In the genomic region with DNA sequence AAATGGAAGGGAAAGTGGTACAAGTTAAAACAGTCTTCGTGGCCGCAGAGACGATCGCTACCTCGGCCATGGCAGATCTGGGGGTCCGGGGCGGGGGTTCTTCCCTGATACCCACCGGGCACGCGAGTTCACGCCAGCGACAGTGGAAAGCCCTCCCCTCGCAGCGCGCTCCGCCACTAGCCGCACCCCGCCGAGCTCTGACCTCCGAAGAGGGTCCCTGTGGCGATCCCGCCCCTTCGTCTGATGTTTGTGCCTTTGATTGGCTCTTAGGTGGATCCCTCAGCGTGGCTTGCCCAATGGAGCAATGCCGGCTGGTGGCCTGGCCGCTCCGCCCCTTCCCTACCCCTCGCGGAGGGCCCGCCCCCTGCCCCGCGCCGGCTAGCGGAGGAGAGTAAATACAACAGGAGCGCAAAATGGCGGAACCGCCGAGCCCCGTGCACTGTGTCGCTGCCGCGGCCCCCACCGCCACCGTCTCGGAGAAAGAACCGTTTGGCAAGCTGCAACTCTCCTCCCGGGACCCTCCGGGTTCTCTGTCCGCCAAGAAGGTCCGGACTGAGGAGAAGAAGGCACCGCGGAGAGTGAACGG, we compare ENCODE assay signal across 1 cellular context.
TF ChIP-seq lines count a peak whose summit lies in the region.

A gene (plus strand): TSS at position 403 of the 586 bp plus-strand sequence. CDS start 11 bp downstream, at position 414.

TF ChIP-seq in H1, 55 proteins besides CTCF, POLR2A, EP300 and RAD21:
- TF ChIP-seq KDM4A (IDR thresholded peaks at IDR 0.05; ENCODE audit: low read depth, low read length, severe bottlenecking) = no peak
- no peak for TF ChIP-seq CHD1 (IDR thresholded peaks at IDR 0.05; ENCODE audit: low read depth, low read length)
- TF ChIP-seq POU5F1 (IDR thresholded peaks at IDR 0.05; ENCODE audit: low read depth, low read length) = no peak
- TF ChIP-seq, protein P1, sequence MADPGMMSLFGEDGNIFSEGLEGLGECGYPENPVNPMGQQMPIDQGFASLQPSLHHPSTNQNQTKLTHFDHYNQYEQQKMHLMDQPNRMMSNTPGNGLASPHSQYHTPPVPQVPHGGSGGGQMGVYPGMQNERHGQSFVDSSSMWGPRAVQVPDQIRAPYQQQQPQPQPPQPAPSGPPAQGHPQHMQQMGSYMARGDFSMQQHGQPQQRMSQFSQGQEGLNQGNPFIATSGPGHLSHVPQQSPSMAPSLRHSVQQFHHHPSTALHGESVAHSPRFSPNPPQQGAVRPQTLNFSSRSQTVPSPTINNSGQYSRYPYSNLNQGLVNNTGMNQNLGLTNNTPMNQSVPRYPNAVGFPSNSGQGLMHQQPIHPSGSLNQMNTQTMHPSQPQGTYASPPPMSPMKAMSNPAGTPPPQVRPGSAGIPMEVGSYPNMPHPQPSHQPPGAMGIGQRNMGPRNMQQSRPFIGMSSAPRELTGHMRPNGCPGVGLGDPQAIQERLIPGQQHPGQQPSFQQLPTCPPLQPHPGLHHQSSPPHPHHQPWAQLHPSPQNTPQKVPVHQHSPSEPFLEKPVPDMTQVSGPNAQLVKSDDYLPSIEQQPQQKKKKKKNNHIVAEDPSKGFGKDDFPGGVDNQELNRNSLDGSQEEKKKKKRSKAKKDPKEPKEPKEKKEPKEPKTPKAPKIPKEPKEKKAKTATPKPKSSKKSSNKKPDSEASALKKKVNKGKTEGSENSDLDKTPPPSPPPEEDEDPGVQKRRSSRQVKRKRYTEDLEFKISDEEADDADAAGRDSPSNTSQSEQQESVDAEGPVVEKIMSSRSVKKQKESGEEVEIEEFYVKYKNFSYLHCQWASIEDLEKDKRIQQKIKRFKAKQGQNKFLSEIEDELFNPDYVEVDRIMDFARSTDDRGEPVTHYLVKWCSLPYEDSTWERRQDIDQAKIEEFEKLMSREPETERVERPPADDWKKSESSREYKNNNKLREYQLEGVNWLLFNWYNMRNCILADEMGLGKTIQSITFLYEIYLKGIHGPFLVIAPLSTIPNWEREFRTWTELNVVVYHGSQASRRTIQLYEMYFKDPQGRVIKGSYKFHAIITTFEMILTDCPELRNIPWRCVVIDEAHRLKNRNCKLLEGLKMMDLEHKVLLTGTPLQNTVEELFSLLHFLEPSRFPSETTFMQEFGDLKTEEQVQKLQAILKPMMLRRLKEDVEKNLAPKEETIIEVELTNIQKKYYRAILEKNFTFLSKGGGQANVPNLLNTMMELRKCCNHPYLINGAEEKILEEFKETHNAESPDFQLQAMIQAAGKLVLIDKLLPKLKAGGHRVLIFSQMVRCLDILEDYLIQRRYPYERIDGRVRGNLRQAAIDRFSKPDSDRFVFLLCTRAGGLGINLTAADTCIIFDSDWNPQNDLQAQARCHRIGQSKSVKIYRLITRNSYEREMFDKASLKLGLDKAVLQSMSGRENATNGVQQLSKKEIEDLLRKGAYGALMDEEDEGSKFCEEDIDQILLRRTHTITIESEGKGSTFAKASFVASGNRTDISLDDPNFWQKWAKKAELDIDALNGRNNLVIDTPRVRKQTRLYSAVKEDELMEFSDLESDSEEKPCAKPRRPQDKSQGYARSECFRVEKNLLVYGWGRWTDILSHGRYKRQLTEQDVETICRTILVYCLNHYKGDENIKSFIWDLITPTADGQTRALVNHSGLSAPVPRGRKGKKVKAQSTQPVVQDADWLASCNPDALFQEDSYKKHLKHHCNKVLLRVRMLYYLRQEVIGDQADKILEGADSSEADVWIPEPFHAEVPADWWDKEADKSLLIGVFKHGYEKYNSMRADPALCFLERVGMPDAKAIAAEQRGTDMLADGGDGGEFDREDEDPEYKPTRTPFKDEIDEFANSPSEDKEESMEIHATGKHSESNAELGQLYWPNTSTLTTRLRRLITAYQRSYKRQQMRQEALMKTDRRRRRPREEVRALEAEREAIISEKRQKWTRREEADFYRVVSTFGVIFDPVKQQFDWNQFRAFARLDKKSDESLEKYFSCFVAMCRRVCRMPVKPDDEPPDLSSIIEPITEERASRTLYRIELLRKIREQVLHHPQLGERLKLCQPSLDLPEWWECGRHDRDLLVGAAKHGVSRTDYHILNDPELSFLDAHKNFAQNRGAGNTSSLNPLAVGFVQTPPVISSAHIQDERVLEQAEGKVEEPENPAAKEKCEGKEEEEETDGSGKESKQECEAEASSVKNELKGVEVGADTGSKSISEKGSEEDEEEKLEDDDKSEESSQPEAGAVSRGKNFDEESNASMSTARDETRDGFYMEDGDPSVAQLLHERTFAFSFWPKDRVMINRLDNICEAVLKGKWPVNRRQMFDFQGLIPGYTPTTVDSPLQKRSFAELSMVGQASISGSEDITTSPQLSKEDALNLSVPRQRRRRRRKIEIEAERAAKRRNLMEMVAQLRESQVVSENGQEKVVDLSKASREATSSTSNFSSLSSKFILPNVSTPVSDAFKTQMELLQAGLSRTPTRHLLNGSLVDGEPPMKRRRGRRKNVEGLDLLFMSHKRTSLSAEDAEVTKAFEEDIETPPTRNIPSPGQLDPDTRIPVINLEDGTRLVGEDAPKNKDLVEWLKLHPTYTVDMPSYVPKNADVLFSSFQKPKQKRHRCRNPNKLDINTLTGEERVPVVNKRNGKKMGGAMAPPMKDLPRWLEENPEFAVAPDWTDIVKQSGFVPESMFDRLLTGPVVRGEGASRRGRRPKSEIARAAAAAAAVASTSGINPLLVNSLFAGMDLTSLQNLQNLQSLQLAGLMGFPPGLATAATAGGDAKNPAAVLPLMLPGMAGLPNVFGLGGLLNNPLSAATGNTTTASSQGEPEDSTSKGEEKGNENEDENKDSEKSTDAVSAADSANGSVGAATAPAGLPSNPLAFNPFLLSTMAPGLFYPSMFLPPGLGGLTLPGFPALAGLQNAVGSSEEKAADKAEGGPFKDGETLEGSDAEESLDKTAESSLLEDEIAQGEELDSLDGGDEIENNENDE (IDR thresholded peaks at IDR 0.05; ENCODE audit: insufficient replicate concordance, low read length) = no peak
- peak; percentile 78 for TF ChIP-seq CREB1 (IDR thresholded peaks at IDR 0.05)
- TF ChIP-seq CHD2 (IDR thresholded peaks at IDR 0.05; ENCODE audit: low read length) = peak; percentile 91
- TF ChIP-seq SP1 (IDR thresholded peaks at IDR 0.05; ENCODE audit: low read depth, low read length) = peak; percentile 97
- 0 out of 2 replicates have a peak, but pooled peaks have one; percentile 61 for TF ChIP-seq SP4 (IDR thresholded peaks at IDR 0.05; ENCODE audit: low read length)
- TF ChIP-seq TEAD4 (IDR thresholded peaks at IDR 0.05; ENCODE audit: low read depth, low read length) = no peak
- peak; percentile 93 for TF ChIP-seq RBBP5 (IDR thresholded peaks at IDR 0.05; ENCODE audit: borderline replicate concordance, low read depth, low read length)
- no peak for TF ChIP-seq GABPA (IDR thresholded peaks at IDR 0.05; ENCODE audit: borderline replicate concordance, insufficient read depth, low read length)
- TF ChIP-seq RFX5 (IDR thresholded peaks at IDR 0.05; ENCODE audit: borderline replicate concordance, low read depth, low read length) = no peak
- TF ChIP-seq FOSL1 (IDR thresholded peaks at IDR 0.05; ENCODE audit: insufficient read depth, low read depth, low read length) = no peak
- no peak for TF ChIP-seq CBX8 (IDR thresholded peaks at IDR 0.05; ENCODE audit: borderline replicate concordance, low read depth, low read length)
- TF ChIP-seq YY1 (IDR thresholded peaks at IDR 0.05; ENCODE audit: low read depth, low read length) = peak; percentile 96
- TF ChIP-seq PHF8 (conservative IDR thresholded peaks at IDR 0.05; ENCODE audit: low read depth, low read length) = peak; percentile 88
- no peak for TF ChIP-seq RNF2 (IDR thresholded peaks at IDR 0.05; ENCODE audit: borderline replicate concordance, low read depth, low read length, missing control alignments, poor library complexity, severe bottlenecking)
- TF ChIP-seq BRCA1 (IDR thresholded peaks at IDR 0.05; ENCODE audit: low read depth, low read length) = no peak
- no peak for TF ChIP-seq MAFK (IDR thresholded peaks at IDR 0.05; ENCODE audit: low read depth, low read length)
- peak in 1 of 2 experiments; percentile 26; a peak in 1 of 4 replicates for TF ChIP-seq HDAC2 (IDR thresholded peaks at IDR 0.05; ENCODE audit: borderline replicate concordance in 1 of 2, low read depth in 2 of 2, low read length in 2 of 2)
- no peak for TF ChIP-seq SIRT6 (IDR thresholded peaks at IDR 0.05; ENCODE audit: low read length)
- TF ChIP-seq, protein P2, sequence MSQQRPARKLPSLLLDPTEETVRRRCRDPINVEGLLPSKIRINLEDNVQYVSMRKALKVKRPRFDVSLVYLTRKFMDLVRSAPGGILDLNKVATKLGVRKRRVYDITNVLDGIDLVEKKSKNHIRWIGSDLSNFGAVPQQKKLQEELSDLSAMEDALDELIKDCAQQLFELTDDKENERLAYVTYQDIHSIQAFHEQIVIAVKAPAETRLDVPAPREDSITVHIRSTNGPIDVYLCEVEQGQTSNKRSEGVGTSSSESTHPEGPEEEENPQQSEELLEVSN (IDR thresholded peaks at IDR 0.05) = peak; percentile 13; the same call in 1 of the 2 replicates
- TF ChIP-seq EGR1 (IDR thresholded peaks at IDR 0.05; ENCODE audit: borderline replicate concordance, low read depth, low read length) = no peak
- TF ChIP-seq GTF2F1 (IDR thresholded peaks at IDR 0.05; ENCODE audit: borderline replicate concordance, low read depth, low read length) = no peak
- no peak for TF ChIP-seq JUND (IDR thresholded peaks at IDR 0.05; ENCODE audit: low read length)
- TF ChIP-seq SUZ12 (IDR thresholded peaks at IDR 0.05; ENCODE audit: low read length) = no peak
- TF ChIP-seq ASH2L (IDR thresholded peaks at IDR 0.05; ENCODE audit: low read length) = peak; percentile 94
- no peak for TF ChIP-seq CEBPB (IDR thresholded peaks at IDR 0.05; ENCODE audit: low read depth, low read length)
- TF ChIP-seq KDM5A (IDR thresholded peaks at IDR 0.05; ENCODE audit: low read length) = no peak
- no peak for TF ChIP-seq BCL11A (IDR thresholded peaks at IDR 0.05; ENCODE audit: low read depth in 2 of 2, low read length in 2 of 2)
- peak; percentile 78 for TF ChIP-seq SP2 (IDR thresholded peaks at IDR 0.05; ENCODE audit: low read length)
- no peak for TF ChIP-seq SRF (IDR thresholded peaks at IDR 0.05; ENCODE audit: low read depth, low read length)
- no peak for TF ChIP-seq JUN (IDR thresholded peaks at IDR 0.05; ENCODE audit: low read depth, low read length)
- no peak for TF ChIP-seq CTBP2 (IDR thresholded peaks at IDR 0.05; ENCODE audit: borderline replicate concordance, insufficient read depth, insufficient read length, low read length)
- TF ChIP-seq HDAC6 (IDR thresholded peaks at IDR 0.05; ENCODE audit: low read depth, low read length) = no peak
- TF ChIP-seq KDM1A (IDR thresholded peaks at IDR 0.05; ENCODE audit: borderline replicate concordance, low read length) = no peak
- TF ChIP-seq TCF12 (IDR thresholded peaks at IDR 0.05; ENCODE audit: low read depth, low read length) = no peak
- peak; percentile 27 to 58; a peak in 1 of 4 replicates for TF ChIP-seq SIN3A (conservative IDR thresholded peaks at IDR 0.05 in 1 of 2, IDR thresholded peaks at IDR 0.05 in 1 of 2; ENCODE audit: low read depth in 1 of 2, low read length in 2 of 2)
- TF ChIP-seq TAF7 (optimal IDR thresholded peaks at IDR 0.05; ENCODE audit: borderline replicate concordance, low read depth, low read length) = peak; percentile 91
- TF ChIP-seq NANOG (IDR thresholded peaks at IDR 0.05; ENCODE audit: insufficient read depth, low read depth, low read length, poor library complexity, severe bottlenecking) = no peak
- TF ChIP-seq, protein P3, sequence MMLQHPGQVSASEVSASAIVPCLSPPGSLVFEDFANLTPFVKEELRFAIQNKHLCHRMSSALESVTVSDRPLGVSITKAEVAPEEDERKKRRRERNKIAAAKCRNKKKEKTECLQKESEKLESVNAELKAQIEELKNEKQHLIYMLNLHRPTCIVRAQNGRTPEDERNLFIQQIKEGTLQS (IDR thresholded peaks at IDR 0.05; ENCODE audit: insufficient read depth, low read depth, low read length) = no peak
- TF ChIP-seq, protein P4, sequence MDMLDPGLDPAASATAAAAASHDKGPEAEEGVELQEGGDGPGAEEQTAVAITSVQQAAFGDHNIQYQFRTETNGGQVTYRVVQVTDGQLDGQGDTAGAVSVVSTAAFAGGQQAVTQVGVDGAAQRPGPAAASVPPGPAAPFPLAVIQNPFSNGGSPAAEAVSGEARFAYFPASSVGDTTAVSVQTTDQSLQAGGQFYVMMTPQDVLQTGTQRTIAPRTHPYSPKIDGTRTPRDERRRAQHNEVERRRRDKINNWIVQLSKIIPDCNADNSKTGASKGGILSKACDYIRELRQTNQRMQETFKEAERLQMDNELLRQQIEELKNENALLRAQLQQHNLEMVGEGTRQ (IDR thresholded peaks at IDR 0.05; ENCODE audit: low read length) = no peak
- TF ChIP-seq CBX5 (IDR thresholded peaks at IDR 0.05; ENCODE audit: low read depth, low read length) = no peak
- TF ChIP-seq SIX5 (IDR thresholded peaks at IDR 0.05; ENCODE audit: low read depth, low read length) = no peak
- no peak for TF ChIP-seq RXRA (IDR thresholded peaks at IDR 0.05; ENCODE audit: insufficient read depth, low read depth, low read length)
- peak; percentile 95 for TF ChIP-seq TAF1 (IDR thresholded peaks at IDR 0.05; ENCODE audit: low read depth, low read length)
- TF ChIP-seq NRF1 (IDR thresholded peaks at IDR 0.05; ENCODE audit: low read depth, low read length) = no peak
- peak; percentile 19 for TF ChIP-seq SAP30 (IDR thresholded peaks at IDR 0.05; ENCODE audit: insufficient read depth, insufficient replicate concordance, low read length)
- TF ChIP-seq TBP (IDR thresholded peaks at IDR 0.05; ENCODE audit: low read depth, low read length) = peak; percentile 74
- peak; percentile 72 for TF ChIP-seq BACH1 (IDR thresholded peaks at IDR 0.05; ENCODE audit: low read length)
- TF ChIP-seq, protein P5, sequence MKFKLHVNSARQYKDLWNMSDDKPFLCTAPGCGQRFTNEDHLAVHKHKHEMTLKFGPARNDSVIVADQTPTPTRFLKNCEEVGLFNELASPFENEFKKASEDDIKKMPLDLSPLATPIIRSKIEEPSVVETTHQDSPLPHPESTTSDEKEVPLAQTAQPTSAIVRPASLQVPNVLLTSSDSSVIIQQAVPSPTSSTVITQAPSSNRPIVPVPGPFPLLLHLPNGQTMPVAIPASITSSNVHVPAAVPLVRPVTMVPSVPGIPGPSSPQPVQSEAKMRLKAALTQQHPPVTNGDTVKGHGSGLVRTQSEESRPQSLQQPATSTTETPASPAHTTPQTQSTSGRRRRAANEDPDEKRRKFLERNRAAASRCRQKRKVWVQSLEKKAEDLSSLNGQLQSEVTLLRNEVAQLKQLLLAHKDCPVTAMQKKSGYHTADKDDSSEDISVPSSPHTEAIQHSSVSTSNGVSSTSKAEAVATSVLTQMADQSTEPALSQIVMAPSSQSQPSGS (IDR thresholded peaks at IDR 0.05; ENCODE audit: low read length) = 0 out of 2 replicates have a peak, but pooled peaks have one; percentile 25
- no peak for TF ChIP-seq ZNF274 (IDR thresholded peaks at IDR 0.05; ENCODE audit: borderline replicate concordance, extremely low read depth, low read length)
- TF ChIP-seq, protein P6, sequence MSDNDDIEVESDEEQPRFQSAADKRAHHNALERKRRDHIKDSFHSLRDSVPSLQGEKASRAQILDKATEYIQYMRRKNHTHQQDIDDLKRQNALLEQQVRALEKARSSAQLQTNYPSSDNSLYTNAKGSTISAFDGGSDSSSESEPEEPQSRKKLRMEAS (IDR thresholded peaks at IDR 0.05) = no peak
- TF ChIP-seq EZH2 (IDR thresholded peaks at IDR 0.05; ENCODE audit: low read depth, low read length, severe bottlenecking) = no peak
- peak; percentile 82 for TF ChIP-seq POLR2AphosphoS5 (IDR thresholded peaks at IDR 0.05; ENCODE audit: low read depth, low read length)
TF ChIP-seq in H1: peak in this region for 19.
